ENCODE assay signal across 9 cellular contexts in genomic region chr10:43362191-43362839, GRCh38. TPM values are rescaled to one million over a fixed set of nuclear protein-coding genes. Genes with fewer than 3 reads are reported as not detected.
DNase-seq lines count a peak whose midpoint lies in the region; ATAC-seq lines count a peak whose summit lies in the region.
"Had no signal": no experiment of that assay in that cellular context is flagged by ENCODE, and none has a peak within 500 bp of the region (broad histone marks: within the 10 kb centered on the region; RNA-seq: fewer than 3 reads in every experiment).

No MANE protein-coding gene starts in this region.

- no peaks in the 10 kb centered on the region for H3K36me3 ChIP-seq in HUES64 (ENCODE audit: insufficient read depth, low read length)

- peaks cover 28% of the 10 kb centered on the region for H3K4me1 Mint-ChIP-seq in activated naive CD4-positive, alpha-beta T cell treated with anti-CD3 and anti-CD28 coated beads, Interleukin-2, amount 50 U/mL, for 24 hours

- H3K9me3 ChIP-seq in HUES64 (ENCODE audit: insufficient read depth, low read depth, low read length) = no peaks in the 10 kb centered on the region

- no peak overlapping the region for H3K27ac ChIP-seq in HUES64 (ENCODE audit: low read depth, low read length)

- 48% methylated on average over 48 of the region's 48 CpGs for WGBS in HUES64

- H3K27ac Mint-ChIP-seq in activated naive CD4-positive, alpha-beta T cell treated with anti-CD3 and anti-CD28 coated beads, Interleukin-2, amount 50 U/mL, for 24 hours = peak overlapping the region; percentile 99

- peak overlapping the region; percentile 98 for H3K4me3 Mint-ChIP-seq in activated naive CD4-positive, alpha-beta T cell treated with anti-CD3 and anti-CD28 coated beads, Interleukin-2, amount 50 U/mL, for 24 hours

- H3K9me3 Mint-ChIP-seq in activated naive CD4-positive, alpha-beta T cell treated with anti-CD3 and anti-CD28 coated beads, Interleukin-2, amount 50 U/mL, for 24 hours = no peaks in the 10 kb centered on the region

- no peaks in the 10 kb centered on the region for H3K36me3 Mint-ChIP-seq in activated naive CD4-positive, alpha-beta T cell treated with anti-CD3 and anti-CD28 coated beads, Interleukin-2, amount 50 U/mL, for 24 hours

- DNase-seq in COR-L47 (lab: John Stamatoyannopoulos, UW) = peak; percentile 92
- peak; percentile 91 for DNase-seq in RPMI8226
- DNase-seq in glomerular endothelial cell (ENCODE audit: extremely low read depth, low read depth, low spot score) = peak; percentile 33
- DNase-seq in occipital lobe (lab: John Stamatoyannopoulos, UW) = peak; percentile 88
- peak; percentile 89 for DNase-seq in superior temporal gyrus (ENCODE audit: extremely low spot score)

- H3K4me1 ChIP-seq in HUES64 (ENCODE audit: insufficient read depth, low read length) = no peaks in the 10 kb centered on the region

- peak overlapping the region; percentile 72 for H3K9ac ChIP-seq in HUES64 (ENCODE audit: low read depth, low read length)

- peak overlapping the region; percentile 64 for H3K4me3 ChIP-seq in HUES64 (ENCODE audit: low read length)

- no peaks in the 10 kb centered on the region for H3K27me3 Mint-ChIP-seq in activated naive CD4-positive, alpha-beta T cell treated with anti-CD3 and anti-CD28 coated beads, Interleukin-2, amount 50 U/mL, for 24 hours

- no peaks in the 10 kb centered on the region for H3K27me3 ChIP-seq in HUES64 (ENCODE audit: insufficient read depth, low read length)

- peak; percentile 94 for ATAC-seq in GM21367 (IDR thresholded peaks at IDR 0.05; ENCODE audit: unreplicated experiment)

RNA-seq across cellular contexts. Expression of gene FXYD4, which starts 9.1 kb away (rescaled TPM):
- polyA plus RNA-seq in HUES64 (2013, experiment 1 of 2) = not detected
- polyA plus RNA-seq in HUES64 (2013, experiment 2 of 2) = not detected
- total RNA-seq in glomerular endothelial cell (not detected in 2 replicates), occipital lobe (not detected)
- total RNA-seq: activated CD8-positive, alpha-beta memory T cell treated with anti-CD3 and anti-CD28 coated beads for 36 hours had no signal

RNA-seq across cellular contexts. Expression of gene HNRNPF, which starts 46.7 kb away (rescaled TPM):
- 295 TPM for polyA plus RNA-seq in HUES64 (2013, experiment 1 of 2)
- 272 TPM for polyA plus RNA-seq in HUES64 (2013, experiment 2 of 2)
- total RNA-seq in glomerular endothelial cell (175 and 203 TPM in 2 replicates), occipital lobe (110 TPM)

Comparison
In these comparisons a context has a peak if more than half of its experiments do, and no peak if none do; other contexts are left out.
1. DNase-seq: peak in every context shown above with its lines; median percentile 92 in COR-L47; 91 in RPMI8226; 89 in superior temporal gyrus; 88 in occipital lobe; 33 in glomerular endothelial cell.